ENCODE assay signal across 39 cellular contexts in genomic region chr18:36668349-36668748, GRCh38.
"Had no signal": no experiment of that assay in that cellular context is flagged by ENCODE, and none has a peak within 500 bp of the region (broad histone marks: within the 10 kb centered on the region; RNA-seq: fewer than 3 reads in every experiment).

No MANE protein-coding gene starts in this region.

- H3K36me3 Mint-ChIP-seq: activated CD4-positive, alpha-beta memory T cell treated with anti-CD3 and anti-CD28 coated beads for 36 hours; activated naive CD4-positive, alpha-beta T cell treated with anti-CD3 and anti-CD28 coated beads, Interleukin-2, amount 10 ng/mL, durations not matched to agents 7 days and 5 days; activated naive CD4-positive, alpha-beta T cell treated with anti-CD3 and anti-CD28 coated beads, Interleukin-2, amount 50 U/mL, for 24 hours; activated naive CD8-positive, alpha-beta T cell; activated naive CD8-positive, alpha-beta T cell treated with anti-CD3 and anti-CD28 coated beads, Interleukin-2, amount 10 ng/mL, durations not matched to agents 7 days and 5 days had no signal

- H3K9me3 ChIP-seq: ascending aorta had no signal

- FAIRE-seq: bronchial epithelial cell, TTC549 had no signal

- H3K4me3 Mint-ChIP-seq: activated B cell treated with CpG ODN at 0.5 μM for 24 hours; activated CD4-positive, alpha-beta memory T cell treated with anti-CD3 and anti-CD28 coated beads for 36 hours; activated CD4-positive, alpha-beta T cell treated with anti-CD3 and anti-CD28 coated beads, Interleukin-2, amount 10 ng/mL, durations not matched to agents 24 days and 14 days; activated CD8-positive, alpha-beta T cell treated with anti-CD3 and anti-CD28 coated beads for 36 hours; activated naive CD4-positive, alpha-beta T cell treated with anti-CD3 and anti-CD28 coated beads, Interleukin-2, amount 10 ng/mL, durations not matched to agents 7 days and 5 days; activated naive CD4-positive, alpha-beta T cell treated with anti-CD3 and anti-CD28 coated beads, Interleukin-2, amount 50 U/mL, for 24 hours; activated naive CD8-positive, alpha-beta T cell; activated naive CD8-positive, alpha-beta T cell treated with anti-CD3 and anti-CD28 coated beads, Interleukin-2, amount 10 ng/mL, durations not matched to agents 7 days and 5 days; activated naive CD8-positive, alpha-beta T cell treated with anti-CD3 and anti-CD28 coated beads, Interleukin-2, amount 50 U/mL, for 24 hours; activated T-cell treated with anti-CD3 and anti-CD28 coated beads, Interleukin-2, amount 50 U/mL, for 4 hours; activated T-cell treated with anti-CD3 and anti-CD28 coated beads, Interleukin-2, amount 50 U/mL, for 72 hours; activated T-helper 1 cell treated with anti-CD3 and anti-CD28 coated beads, Interleukin-12 subunit alpha, Interleukin-12 subunit beta, Interleukin-2, Interleukin-4 antibody, amounts not matched to agents 30 ng/mL and 10 ng/mL and 1 ng/mL, durations not matched to agents 14 hours and 24 hours and 36 hours; activated T-helper 17 cell treated with anti-CD3 and anti-CD28 coated beads, Interleukin-2, amount 50 U/mL, for 72 hours; brain; central memory CD8-positive, alpha-beta T cell; T-helper 1 cell treated with Interleukin-12 subunit alpha and Interleukin-12 subunit beta and Interleukin-4 antibody, amounts not matched to agents 30 μg/mL and 1 μg/mL, for 36 hours; T-helper 2 cell treated with Interferon-gamma antibody and Interleukin-4, amounts not matched to agents 5 μg/mL and 100 μg/mL, for 36 hours had no signal

- H3K4me3 ChIP-seq: ascending aorta, cardiac muscle cell had no signal

- ATAC-seq: activated CD8-positive, alpha-beta T cell treated with anti-CD3 and anti-CD28 coated beads for 36 hours; activated naive CD8-positive, alpha-beta T cell treated with anti-CD3 and anti-CD28 coated beads, Interleukin-2, amount 50 U/mL, for 24 hours; activated T-cell treated with anti-CD3 and anti-CD28 coated beads, Interleukin-2, amount 50 U/mL, for 4 hours; activated T-cell treated with anti-CD3 and anti-CD28 coated beads, Interleukin-2, amount 50 U/mL, for 72 hours; activated T-helper 17 cell treated with anti-CD3 and anti-CD28 coated beads, Interleukin-2, amount 50 U/mL, for 72 hours had no signal

- H3K27me3 ChIP-seq: ascending aorta, cardiac muscle cell had no signal

- H3K27ac ChIP-seq: ascending aorta, cardiac muscle cell, VCaP had no signal

- H3K9me3 Mint-ChIP-seq: activated B cell treated with CpG ODN at 0.5 μM for 24 hours; activated CD4-positive, alpha-beta memory T cell treated with anti-CD3 and anti-CD28 coated beads for 36 hours; activated CD4-positive, alpha-beta T cell treated with anti-CD3 and anti-CD28 coated beads, Interleukin-2, amount 10 ng/mL, durations not matched to agents 24 days and 14 days; activated CD8-positive, alpha-beta T cell treated with anti-CD3 and anti-CD28 coated beads for 36 hours; activated naive CD4-positive, alpha-beta T cell treated with anti-CD3 and anti-CD28 coated beads, Interleukin-2, amount 10 ng/mL, durations not matched to agents 7 days and 5 days; activated naive CD4-positive, alpha-beta T cell treated with anti-CD3 and anti-CD28 coated beads, Interleukin-2, amount 50 U/mL, for 24 hours; activated naive CD8-positive, alpha-beta T cell treated with anti-CD3 and anti-CD28 coated beads, Interleukin-2, amount 10 ng/mL, durations not matched to agents 7 days and 5 days; activated naive CD8-positive, alpha-beta T cell treated with anti-CD3 and anti-CD28 coated beads, Interleukin-2, amount 50 U/mL, for 24 hours; activated T-cell treated with anti-CD3 and anti-CD28 coated beads, Interleukin-2, amount 50 U/mL, for 4 hours; activated T-cell treated with anti-CD3 and anti-CD28 coated beads, Interleukin-2, amount 50 U/mL, for 72 hours; activated T-helper 1 cell treated with anti-CD3 and anti-CD28 coated beads, Interleukin-12 subunit alpha, Interleukin-12 subunit beta, Interleukin-2, Interleukin-4 antibody, amounts not matched to agents 30 ng/mL and 10 ng/mL and 1 ng/mL, durations not matched to agents 14 hours and 24 hours and 36 hours; activated T-helper 17 cell treated with anti-CD3 and anti-CD28 coated beads, Interleukin-2, amount 50 U/mL, for 72 hours; brain; central memory CD8-positive, alpha-beta T cell; T-helper 1 cell treated with Interleukin-12 subunit alpha and Interleukin-12 subunit beta and Interleukin-4 antibody, amounts not matched to agents 30 μg/mL and 1 μg/mL, for 36 hours; T-helper 2 cell treated with Interferon-gamma antibody and Interleukin-4, amounts not matched to agents 5 μg/mL and 100 μg/mL, for 36 hours had no signal

- H3K27ac Mint-ChIP-seq: activated B cell treated with CpG ODN at 0.5 μM for 24 hours; activated CD4-positive, alpha-beta memory T cell treated with anti-CD3 and anti-CD28 coated beads for 36 hours; activated CD4-positive, alpha-beta T cell treated with anti-CD3 and anti-CD28 coated beads, Interleukin-2, amount 10 ng/mL, durations not matched to agents 24 days and 14 days; activated CD8-positive, alpha-beta T cell treated with anti-CD3 and anti-CD28 coated beads for 36 hours; activated naive CD4-positive, alpha-beta T cell treated with anti-CD3 and anti-CD28 coated beads, Interleukin-2, amount 10 ng/mL, durations not matched to agents 7 days and 5 days; activated naive CD4-positive, alpha-beta T cell treated with anti-CD3 and anti-CD28 coated beads, Interleukin-2, amount 50 U/mL, for 24 hours; activated naive CD8-positive, alpha-beta T cell; activated naive CD8-positive, alpha-beta T cell treated with anti-CD3 and anti-CD28 coated beads, Interleukin-2, amount 10 ng/mL, durations not matched to agents 7 days and 5 days; activated naive CD8-positive, alpha-beta T cell treated with anti-CD3 and anti-CD28 coated beads, Interleukin-2, amount 50 U/mL, for 24 hours; activated T-cell treated with anti-CD3 and anti-CD28 coated beads, Interleukin-2, amount 50 U/mL, for 72 hours; activated T-helper 1 cell treated with anti-CD3 and anti-CD28 coated beads, Interleukin-12 subunit alpha, Interleukin-12 subunit beta, Interleukin-2, Interleukin-4 antibody, amounts not matched to agents 30 ng/mL and 10 ng/mL and 1 ng/mL, durations not matched to agents 14 hours and 24 hours and 36 hours; activated T-helper 17 cell treated with anti-CD3 and anti-CD28 coated beads, Interleukin-2, amount 50 U/mL, for 72 hours; brain; T-helper 1 cell treated with Interleukin-12 subunit alpha and Interleukin-12 subunit beta and Interleukin-4 antibody, amounts not matched to agents 30 μg/mL and 1 μg/mL, for 36 hours; T-helper 2 cell treated with Interferon-gamma antibody and Interleukin-4, amounts not matched to agents 5 μg/mL and 100 μg/mL, for 36 hours had no signal

- H3K4me1 Mint-ChIP-seq: activated naive CD4-positive, alpha-beta T cell treated with anti-CD3 and anti-CD28 coated beads, Interleukin-2, amount 10 ng/mL, durations not matched to agents 7 days and 5 days; activated naive CD8-positive, alpha-beta T cell treated with anti-CD3 and anti-CD28 coated beads, Interleukin-2, amount 10 ng/mL, durations not matched to agents 7 days and 5 days; activated T-helper 17 cell treated with anti-CD3 and anti-CD28 coated beads, Interleukin-2, amount 50 U/mL, for 72 hours had no signal

- H3K36me3 ChIP-seq: ascending aorta had no signal

- DNase-seq: activated B cell treated with CpG ODN at 0.5 μM for 24 hours; activated CD4-positive, alpha-beta memory T cell treated with anti-CD3 and anti-CD28 coated beads for 36 hours; activated CD4-positive, alpha-beta T cell treated with anti-CD3 and anti-CD28 coated beads for 4 hours; activated CD4-positive, alpha-beta T cell treated with anti-CD3 and anti-CD28 coated beads, Interleukin-2, amount 10 ng/mL, durations not matched to agents 24 days and 14 days; activated CD4-positive, alpha-beta T cell treated with anti-CD3 and anti-CD28 coated beads, Interleukin-2, amount 50 U/mL, for 1 hour; activated CD4-positive, alpha-beta T cell treated with anti-CD3 and anti-CD28 coated beads, Interleukin-2, amount 50 U/mL, for 4 hours; activated CD4-positive, CD25-positive, alpha-beta regulatory T cell treated with anti-CD3 and anti-CD28 coated beads, Interleukin-2, amount 50 U/mL, for 72 hours; activated CD8-positive, alpha-beta memory T cell treated with anti-CD3 and anti-CD28 coated beads, Interleukin-2, amount 50 U/mL, for 4 hours; activated CD8-positive, alpha-beta T cell treated with anti-CD3 and anti-CD28 coated beads for 36 hours; activated effector memory CD4-positive, alpha-beta T cell treated with Interleukin-2 at 50 U/mL for 16 hours; activated gamma-delta T cell; activated naive CD4-positive, alpha-beta T cell treated with anti-CD3 and anti-CD28 coated beads, Interleukin-2, amount 10 ng/mL, durations not matched to agents 7 days and 5 days; activated naive CD4-positive, alpha-beta T cell treated with Interleukin-2 at 50 U/mL for 16 hours; activated naive CD8-positive, alpha-beta T cell treated with anti-CD3 and anti-CD28 coated beads, Interleukin-2, amount 10 ng/mL, durations not matched to agents 7 days and 5 days; activated naive CD8-positive, alpha-beta T cell treated with anti-CD3 and anti-CD28 coated beads, Interleukin-2, amount 50 U/mL, for 24 hours; activated T-cell treated with anti-CD3 and anti-CD28 coated beads for 4 hours; activated T-cell treated with anti-CD3 and anti-CD28 coated beads, Interleukin-2, amount 50 U/mL, for 1 hour; activated T-cell treated with anti-CD3 and anti-CD28 coated beads, Interleukin-2, amount 50 U/mL, for 4 hours; activated T-cell treated with anti-CD3 and anti-CD28 coated beads, Interleukin-2, amount 50 U/mL, for 72 hours; amygdala; anterior cingulate cortex; caudate nucleus; cerebellar nuclear complex; T-helper 1 cell; T-helper 2 cell; T-helper 9 cell had no signal
